8 cellular contexts compared by ENCODE assay signal in genomic region chr2:197452754-197453122, GRCh38. TPM values are rescaled to one million over a fixed set of nuclear protein-coding genes. Genes with fewer than 3 reads are reported as not detected.
A peak's percentile ranks its signal among the peaks of the same experiment; 100 is the strongest.
DNase-seq lines count a peak whose midpoint lies in the region; ATAC-seq and TF ChIP-seq lines count a peak whose summit lies in the region.

No MANE protein-coding gene starts in this region.

- H3K27ac Mint-ChIP-seq in brain = peak overlapping the region; percentile 98 to 100 (median 100)

- peak overlapping the region in 1 of 2 experiments; percentile 95 for H3K14ac ChIP-seq in mesenchymal stem cell (ENCODE audit: low read length in 2 of 2)

- H3K36me3 Mint-ChIP-seq in brain = peaks cover 5% of the 10 kb centered on the region

- H3K4ac ChIP-seq in mesenchymal stem cell (ENCODE audit: low read depth in 1 of 2, low read length in 2 of 2) = peak overlapping the region; percentile 71 to 85

- 18% methylated on average over 11 of the region's 11 CpGs for WGBS in mesenchymal stem cell
- 3% methylated on average over 11 of the region's 11 CpGs for WGBS in aorta, 2 donors

- intact Hi-C loops in left cardiac atrium (cut with DNase I) (loop anchor here in 1 of 2 donors (2.0 kb wide), 1 partner anchor 18 kb away; the partner anchor contains the start of gene SF3B1), aorta (cut with DNase I) (loop anchor here in 1 of 2 donors (1.0 to 10.0 kb wide), 3 partner anchors 17 to 252 kb away; partner anchors contain the start of genes HSPE1, MARS2 and SF3B1)

- no peak overlapping the region for H2AK5ac ChIP-seq in mesenchymal stem cell (ENCODE audit: low read length, severe bottlenecking)

- H3K18ac ChIP-seq in mesenchymal stem cell (ENCODE audit: low read depth in 1 of 2, low read length in 2 of 2) = peak overlapping the region; percentile 78 to 85

- H2BK12ac ChIP-seq in mesenchymal stem cell (ENCODE audit: low read length in 2 of 2) = peak overlapping the region in 1 of 2 experiments; percentile 83

- H3K4me2 ChIP-seq in mesenchymal stem cell (ENCODE audit: low read length, poor library complexity, severe bottlenecking) = peak overlapping the region; percentile 73

- H2BK5ac ChIP-seq in mesenchymal stem cell (ENCODE audit: low read depth, low read length, poor library complexity, severe bottlenecking) = peak overlapping the region; percentile 15

- peak overlapping the region; percentile 96 to 100 (median 98) for H3K4me3 Mint-ChIP-seq in brain

- peaks cover 43% of the 10 kb centered on the region for H3K4me1 Mint-ChIP-seq in brain

- H3K79me1 ChIP-seq in mesenchymal stem cell (replicated peaks; ENCODE audit: low read length, poor library complexity, severe bottlenecking) = peaks cover 2% of the 10 kb centered on the region

- ATAC-seq in left cardiac atrium (no peak), aorta (ENCODE audit: low FRiP score) (no peak)

- no peaks in the 10 kb centered on the region for H3K36me3 ChIP-seq in cardiac muscle cell
- peaks cover 0 to 3% of the 10 kb centered on the region in 2 experiments for H3K36me3 ChIP-seq in mesenchymal stem cell (ENCODE audit: control insufficient read depth in 1 of 2, insufficient read depth in 2 of 2, low read depth in 1 of 2, low read length in 2 of 2)
- no peaks in the 10 kb centered on the region for H3K36me3 ChIP-seq in aorta (ENCODE audit: control insufficient read depth in 1 of 2, insufficient read depth in 2 of 2, low read length in 1 of 2)

- H3K4me1 ChIP-seq in cardiac muscle cell (ENCODE audit: low read depth) = peaks cover 8% of the 10 kb centered on the region
- H3K4me1 ChIP-seq in mesenchymal stem cell (ENCODE audit: control insufficient read depth, insufficient read depth, low read depth, low read length) = peaks cover 5% of the 10 kb centered on the region
- no peaks in the 10 kb centered on the region for H3K4me1 ChIP-seq in aorta (ENCODE audit: control insufficient read depth in 1 of 2, insufficient read depth in 2 of 2, low read length in 2 of 2)

- peak overlapping the region; percentile 94 for H4K8ac ChIP-seq in mesenchymal stem cell (ENCODE audit: low read length)

- H3K23ac ChIP-seq in mesenchymal stem cell (ENCODE audit: low read length in 2 of 2) = peak overlapping the region in 1 of 2 experiments; percentile 17

- H3K9ac ChIP-seq in mesenchymal stem cell (ENCODE audit: low read length) = peak overlapping the region; percentile 99

- H3K9me3 Mint-ChIP-seq in brain = peaks cover 0 to 2% (median 0%) of the 10 kb centered on the region in 5 experiments

- H3K27me3 Mint-ChIP-seq in brain = peaks cover 9% of the 10 kb centered on the region

- H3K27me3 ChIP-seq in cardiac muscle cell (no peaks in the 10 kb centered on the region), mesenchymal stem cell (ENCODE audit: control insufficient read depth in 1 of 2, insufficient read depth in 1 of 2, low read length in 2 of 2) (no peaks in the 10 kb centered on the region), aorta (ENCODE audit: control insufficient read depth in 1 of 2, insufficient read depth in 2 of 2, low read length in 1 of 2) (no peaks in the 10 kb centered on the region)

- peak overlapping the region; percentile 35 for H3K4me3 ChIP-seq in cardiac muscle cell
- H3K4me3 ChIP-seq in mesenchymal stem cell (ENCODE audit: insufficient read depth in 1 of 2, low read depth in 1 of 2, low read length in 2 of 2) = peak overlapping the region; percentile 62 to 84
- H3K4me3 ChIP-seq in aorta (ENCODE audit: low read length in 2 of 2) = peak overlapping the region; percentile 20 to 34

- TF ChIP-seq CTCF in cardiac muscle cell (IDR thresholded peaks at IDR 0.05; ENCODE audit: low read depth, low read length) (no peak), brain (conservative IDR thresholded peaks at IDR 0.05) (no peak)

- H2BK120ac ChIP-seq in mesenchymal stem cell (ENCODE audit: low read depth, low read length) = no peak overlapping the region

- peak overlapping the region; percentile 93 for H2AFZ ChIP-seq in mesenchymal stem cell (ENCODE audit: low read depth, low read length)

- H3K9me3 ChIP-seq in cardiac muscle cell (ENCODE audit: low read depth) (no peaks in the 10 kb centered on the region), mesenchymal stem cell (ENCODE audit: control insufficient read depth, low read length) (no peaks in the 10 kb centered on the region), aorta (ENCODE audit: control insufficient read depth, low read length) (no peaks in the 10 kb centered on the region)

- H2BK15ac ChIP-seq in mesenchymal stem cell (ENCODE audit: low read depth, poor library complexity, severe bottlenecking) = peak overlapping the region; percentile 8

- DNase-seq in cardiac muscle cell (ENCODE audit: low read depth in 1 of 2, low spot score in 1 of 2) (no peak), left cardiac atrium (no peak), mesenchymal stem cell (no peak), aorta (no peak), Ammon's horn (ENCODE audit: low spot score) (no peak), NCI-H345 treated with DMSO at 0.1 percent for 48 hours (lab: John Stamatoyannopoulos, UW; ENCODE audit: unreplicated experiment) (no peak), activated gamma-delta T cell (lab: John Stamatoyannopoulos, UW) (no peak)

- H3K27ac ChIP-seq in cardiac muscle cell (peak overlapping the region; percentile 79), mesenchymal stem cell (ENCODE audit: low read length, poor library complexity, severe bottlenecking) (peak overlapping the region; percentile 91), aorta (ENCODE audit: low read depth in 1 of 2, low read length in 2 of 2) (peak overlapping the region; percentile 42 to 47)

- H4K91ac ChIP-seq in mesenchymal stem cell (ENCODE audit: low read length) = peak overlapping the region; percentile 88

RNA-seq across cellular contexts. Expression of gene COQ10B, which starts 0.6 kb away (rescaled TPM):
- total RNA-seq in cardiac muscle cell (7.3 and 18.5 TPM in 2 replicates), left cardiac atrium (10 to 100 TPM; 23.0 to 43.4 TPM), aorta (10 to 100 TPM; 26.0 to 39.8 TPM)
- polyA plus RNA-seq in cardiac muscle cell (24.5 and 24.9 TPM in 2 replicates), brain (ENCODE audit: insufficient read depth, low read depth, low replicate concordance) (5.4 TPM), aorta (10 to 100 TPM; 20.0 to 24.0 TPM)
- 34.8 TPM for polyA plus RNA-seq in mesenchymal stem cell (2013, experiment 1 of 2)
- polyA plus RNA-seq in mesenchymal stem cell (2013, experiment 2 of 2) = 36.7 TPM

RNA-seq across cellular contexts. Expression of gene SF3B1, which starts 17.9 kb away (rescaled TPM):
- total RNA-seq in cardiac muscle cell (239 and 463 TPM in 2 replicates), left cardiac atrium (100 to 1,000 TPM; 136 to 157 TPM), aorta (100 to 1,000 TPM; 281 to 337 TPM)
- polyA plus RNA-seq in cardiac muscle cell (218 and 276 TPM in 2 replicates), brain (ENCODE audit: insufficient read depth, low read depth, low replicate concordance) (71.0 TPM), aorta (100 to 1,000 TPM in 1 of 2 donors, 10 to 100 TPM in 1; 60.7 to 375 TPM)
- polyA plus RNA-seq in mesenchymal stem cell (2013, experiment 1 of 2) = 143 TPM
- 149 TPM for polyA plus RNA-seq in mesenchymal stem cell (2013, experiment 2 of 2)

RNA-seq across cellular contexts. Expression of gene HSPD1, which starts 46.9 kb away (rescaled TPM):
- total RNA-seq in cardiac muscle cell = 319 and 371 TPM in 2 replicates
- polyA plus RNA-seq in cardiac muscle cell = 484 and 551 TPM in 2 replicates
- 100 to 1,000 TPM; 164 to 166 TPM for total RNA-seq in left cardiac atrium
- 145 TPM for polyA plus RNA-seq in brain (ENCODE audit: insufficient read depth, low read depth, low replicate concordance)
- 141 TPM for polyA plus RNA-seq in mesenchymal stem cell (2013, experiment 1 of 2)
- 144 TPM for polyA plus RNA-seq in mesenchymal stem cell (2013, experiment 2 of 2)
- 100 to 1,000 TPM; 115 to 149 TPM for total RNA-seq in aorta
- polyA plus RNA-seq in aorta = 100 to 1,000 TPM in 1 of 2 donors, 10 to 100 TPM in 1; 74.4 to 113 TPM

RNA-seq across cellular contexts. Expression of gene HSPE1, which starts 47.4 kb away (rescaled TPM):
- total RNA-seq in cardiac muscle cell (175 and 369 TPM in 2 replicates), left cardiac atrium (100 to 1,000 TPM; 111 to 117 TPM), aorta (10 to 100 TPM; 46.1 to 61.2 TPM)
- polyA plus RNA-seq in cardiac muscle cell (481 and 620 TPM in 2 replicates), brain (ENCODE audit: insufficient read depth, low read depth, low replicate concordance) (90.9 TPM), aorta (100 to 1,000 TPM in 1 of 2 donors, 10 to 100 TPM in 1; 48.5 to 113 TPM)
- polyA plus RNA-seq in mesenchymal stem cell (2013, experiment 1 of 2) = 222 TPM
- polyA plus RNA-seq in mesenchymal stem cell (2013, experiment 2 of 2) = 222 TPM
